Comparison of ENCODE assay signal across 21 cellular contexts in the genomic region with DNA sequence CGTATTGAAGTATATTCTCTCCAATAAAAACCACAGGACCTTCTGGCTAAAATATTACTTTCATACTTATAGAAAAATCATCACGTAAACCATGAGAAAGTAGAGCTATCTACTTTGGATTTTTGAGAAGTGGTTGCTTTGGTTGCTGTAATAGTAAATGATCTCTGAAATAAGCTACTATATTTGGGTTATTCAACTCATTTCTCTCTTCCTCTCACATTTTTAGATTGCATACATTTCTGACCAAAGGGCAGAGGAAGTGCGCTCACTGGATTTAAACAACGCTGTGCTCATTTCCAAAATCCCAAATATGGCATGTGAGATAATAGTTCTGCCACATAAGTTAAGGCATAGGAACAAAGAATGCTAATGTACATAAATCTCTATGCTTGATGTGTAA.
DNase-seq lines count a peak whose midpoint lies in the region; ATAC-seq, FAIRE-seq and TF ChIP-seq lines count a peak whose summit lies in the region.
"Had no signal": no experiment of that assay in that cellular context is flagged by ENCODE, and none has a peak within 500 bp of the region (broad histone marks: within the 10 kb centered on the region; RNA-seq: fewer than 3 reads in every experiment).

No MANE protein-coding gene starts in this region.

- BruUV-seq in GM12878 (replicated peaks; lab: Mats Ljungman, UMichigan) = no TSS peak

- no peaks in the 10 kb centered on the region for H3K4me1 Mint-ChIP-seq in GM23338
- H3K4me1 Mint-ChIP-seq: CD4-positive, alpha-beta memory T cell; H9 had no signal

- H3K4me3 ChIP-seq in GM23338 = no peak overlapping the region
- H3K4me3 ChIP-seq in GM12878 = no peak overlapping the region
- H3K4me3 ChIP-seq: K562 had no signal

- POLR2A ChIA-PET in GM12878 (lab: Charles Lee) = no interaction called here

- SMC1A ChIA-PET in GM12878 (lab: Charles Lee; ENCODE audit: uncharacterized antibody, unreplicated experiment) = no interaction called here

- in situ Hi-C loops in GM12878 (cut with MboI) = no loop called here

- H3K79me2 ChIP-seq in GM23338 (replicated peaks; ENCODE audit: insufficient read depth) = no peaks in the 10 kb centered on the region
- no peaks in the 10 kb centered on the region for H3K79me2 ChIP-seq in GM12878 (ENCODE audit: control insufficient read depth, insufficient read depth, low read length)

- H3K9me2 ChIP-seq in GM23338 (ENCODE audit: insufficient read depth) = no peaks in the 10 kb centered on the region

- H3K4me3 Mint-ChIP-seq in GM23338 = no peak overlapping the region
- H3K4me3 Mint-ChIP-seq: CD4-positive, alpha-beta memory T cell; H9 had no signal

- H3K36me3 ChIP-seq in GM23338 (ENCODE audit: insufficient read depth) (no peaks in the 10 kb centered on the region), GM12878 (ENCODE audit: control insufficient read depth in 2 of 2, insufficient read depth in 2 of 2, low read length in 1 of 2) (no peaks in the 10 kb centered on the region)
- H3K36me3 ChIP-seq: BE2C had no signal

- CTCF ChIA-PET in GM12878 (lab: Yijun Ruan, JAX) = interaction anchor here (1.2 kb wide), 1 partner anchor 99 kb away, joined by 3 read pairs; no protein-coding TSS in a partner anchor

- ATAC-seq in GM18498 (IDR thresholded peaks at IDR 0.05; ENCODE audit: unreplicated experiment) = peak; percentile 74
- no peak for ATAC-seq in GM23338
- peak; percentile 83 for ATAC-seq in GM12878
- ATAC-seq in GM21515 (IDR thresholded peaks at IDR 0.05; ENCODE audit: unreplicated experiment) = no peak
- ATAC-seq: K562 had no signal

- H3K27ac ChIP-seq in GM23338 (ENCODE audit: low read depth) = no peak overlapping the region
- no peak overlapping the region for H3K27ac ChIP-seq in GM12878 (ENCODE audit: control insufficient read depth, insufficient read depth)
- H3K27ac ChIP-seq: C4-2B had no signal

- H3K9me3 ChIP-seq in GM12878 (replicated peaks; ENCODE audit: control insufficient read depth, insufficient read depth, low read length) = no peaks in the 10 kb centered on the region
- H3K9me3 ChIP-seq: BE2C had no signal

- H3K36me3 Mint-ChIP-seq in GM23338 (ENCODE audit: low read depth) = no peaks in the 10 kb centered on the region
- H3K36me3 Mint-ChIP-seq: CD4-positive, alpha-beta memory T cell had no signal

- H4K20me1 ChIP-seq in GM23338 (replicated peaks; ENCODE audit: insufficient read depth) = no peaks in the 10 kb centered on the region
- no peaks in the 10 kb centered on the region for H4K20me1 ChIP-seq in GM12878 (ENCODE audit: control insufficient read depth, insufficient read depth)

- TF ChIP-seq POLR2A in GM12878 (IDR thresholded peaks at IDR 0.05; ENCODE audit: low read depth, low read length) = no peak

- TF ChIP-seq EP300 in GM12878 (IDR thresholded peaks at IDR 0.05; ENCODE audit: borderline replicate concordance in 1 of 2, control insufficient read depth in 1 of 2, low read depth in 2 of 2, low read length in 2 of 2) = no peak

- H3F3A ChIP-seq in GM23338 (replicated peaks; ENCODE audit: low read depth) = no peaks in the 10 kb centered on the region

- H3K9me3 Mint-ChIP-seq in GM23338 = no peaks in the 10 kb centered on the region

- no peak overlapping the region for H3K9ac ChIP-seq in GM12878 (ENCODE audit: control insufficient read depth, insufficient read depth, low read length)

- 1% methylated on average over 4 of the region's 4 CpGs for WGBS in GM12878 (ENCODE audit: insufficient coverage, insufficient replicate concordance, low lambda C conversion rate, missing lambda C conversion rate)

- H3K4me2 ChIP-seq in GM23338 = no peak overlapping the region
- no peak overlapping the region for H3K4me2 ChIP-seq in GM12878 (ENCODE audit: control insufficient read depth, insufficient read depth)

- peak overlapping the region; percentile 44; the same call in 1 of the 2 replicates for H3K27ac Mint-ChIP-seq in GM23338
- H3K27ac Mint-ChIP-seq: CD4-positive, alpha-beta memory T cell; H9 had no signal

- H3K27me3 Mint-ChIP-seq in GM23338 (ENCODE audit: insufficient read depth, low read depth, poor library complexity) = no peaks in the 10 kb centered on the region
- H3K27me3 Mint-ChIP-seq: CD4-positive, alpha-beta memory T cell had no signal

- no peaks in the 10 kb centered on the region for H3K27me3 ChIP-seq in GM23338 (ENCODE audit: insufficient read depth)
- H3K27me3 ChIP-seq in GM12878 (replicated peaks in 1 of 2; ENCODE audit: control insufficient read depth in 2 of 2, insufficient read depth in 2 of 2, low read length in 1 of 2) = no peaks in the 10 kb centered on the region
- H3K27me3 ChIP-seq: BE2C had no signal

- intact Hi-C loops in GM12878 (cut with micrococcal nuclease; ENCODE audit: unreplicated experiment) = no loop called here

- H3K4me1 ChIP-seq in GM23338 (ENCODE audit: insufficient read depth) (no peaks in the 10 kb centered on the region), GM12878 (ENCODE audit: control insufficient read depth, insufficient read depth, low read length) (no peaks in the 10 kb centered on the region)
- H3K4me1 ChIP-seq: BE2C had no signal

- H2AFZ ChIP-seq in GM23338 (no peak overlapping the region), GM12878 (ENCODE audit: control insufficient read depth, low read depth, low read length) (no peak overlapping the region)

- RAD21 ChIA-PET in GM12878 (lab: Charles Lee; ENCODE audit: unreplicated experiment) = interaction anchor here (1.2 kb wide), 1 partner anchor 8 kb away, joined by 3 read pairs; no protein-coding TSS in a partner anchor

- TF ChIP-seq RAD21 in GM12878 (IDR thresholded peaks at IDR 0.05; ENCODE audit: insufficient read depth, low read depth, low read length) = no peak

- no peak for FAIRE-seq in GM12878 (lab: Jason Lieb, UNC)
- FAIRE-seq: A204.1, D721Med, G401.6, GM18507, K562 had no signal

- TF ChIP-seq CTCF in GM23338 (conservative IDR thresholded peaks at IDR 0.05; ENCODE audit: low read depth in 2 of 2) (no peak), GM12878 (IDR thresholded peaks at IDR 0.05 in 2 of 3, conservative IDR thresholded peaks at IDR 0.05 in 1 of 3; ENCODE audit: control insufficient read depth in 2 of 3, extremely low read depth in 1 of 3, insufficient read depth in 1 of 3, low read depth in 3 of 3, low read length in 3 of 3) (no peak)

- no peak for DNase-seq in GM23338 (ENCODE audit: low spot score)
- DNase-seq in MV-4-11 (lab: John Stamatoyannopoulos, UW) = peak; percentile 34
- DNase-seq in GM12878 (ENCODE audit: low read depth, low spot score) = no peak
- DNase-seq in AML-193 (lab: John Stamatoyannopoulos, UW) = no peak
- no peak for DNase-seq in COR-L47 (lab: John Stamatoyannopoulos, UW)
- DNase-seq: BE2C; CD4-positive, alpha-beta memory T cell; DMS153; DMS79 treated with DMSO at 0.1 percent for 48 hours; EL; GOT3; H9; Karpas-422 had no signal

TF ChIP-seq in GM23338, 12 proteins besides CTCF, POLR2A, EP300 and RAD21 (continues in another document):
- no peak for TF ChIP-seq ZNF331 (CRISPR knock-in tag; IDR thresholded peaks at IDR 0.05; ENCODE audit: low read depth)
- TF ChIP-seq, protein P1, sequence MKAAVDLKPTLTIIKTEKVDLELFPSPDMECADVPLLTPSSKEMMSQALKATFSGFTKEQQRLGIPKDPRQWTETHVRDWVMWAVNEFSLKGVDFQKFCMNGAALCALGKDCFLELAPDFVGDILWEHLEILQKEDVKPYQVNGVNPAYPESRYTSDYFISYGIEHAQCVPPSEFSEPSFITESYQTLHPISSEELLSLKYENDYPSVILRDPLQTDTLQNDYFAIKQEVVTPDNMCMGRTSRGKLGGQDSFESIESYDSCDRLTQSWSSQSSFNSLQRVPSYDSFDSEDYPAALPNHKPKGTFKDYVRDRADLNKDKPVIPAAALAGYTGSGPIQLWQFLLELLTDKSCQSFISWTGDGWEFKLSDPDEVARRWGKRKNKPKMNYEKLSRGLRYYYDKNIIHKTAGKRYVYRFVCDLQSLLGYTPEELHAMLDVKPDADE (IDR thresholded peaks at IDR 0.05) = no peak
- TF ChIP-seq CREB1 (CRISPR knock-in tag; IDR thresholded peaks at IDR 0.05; ENCODE audit: low read depth) = no peak

TF ChIP-seq in GM12878, 131 proteins besides CTCF, POLR2A, EP300 and RAD21 (continues in another document):
- TF ChIP-seq CBFB (IDR thresholded peaks at IDR 0.05; ENCODE audit: low read depth) = no peak
- TF ChIP-seq CREM (IDR thresholded peaks at IDR 0.05; ENCODE audit: low read depth) = 0 out of 2 replicates have a peak, but pooled peaks have one; percentile 28
- TF ChIP-seq POU2F2 (IDR thresholded peaks at IDR 0.05; ENCODE audit: borderline replicate concordance, low read depth, low read length) = no peak
- TF ChIP-seq SRF (IDR thresholded peaks at IDR 0.05; ENCODE audit: low read depth in 2 of 2, low read length in 2 of 2) = peak in 1 of 2 experiments; percentile 37; a peak in 1 of 4 replicates
- TF ChIP-seq, protein P2, sequence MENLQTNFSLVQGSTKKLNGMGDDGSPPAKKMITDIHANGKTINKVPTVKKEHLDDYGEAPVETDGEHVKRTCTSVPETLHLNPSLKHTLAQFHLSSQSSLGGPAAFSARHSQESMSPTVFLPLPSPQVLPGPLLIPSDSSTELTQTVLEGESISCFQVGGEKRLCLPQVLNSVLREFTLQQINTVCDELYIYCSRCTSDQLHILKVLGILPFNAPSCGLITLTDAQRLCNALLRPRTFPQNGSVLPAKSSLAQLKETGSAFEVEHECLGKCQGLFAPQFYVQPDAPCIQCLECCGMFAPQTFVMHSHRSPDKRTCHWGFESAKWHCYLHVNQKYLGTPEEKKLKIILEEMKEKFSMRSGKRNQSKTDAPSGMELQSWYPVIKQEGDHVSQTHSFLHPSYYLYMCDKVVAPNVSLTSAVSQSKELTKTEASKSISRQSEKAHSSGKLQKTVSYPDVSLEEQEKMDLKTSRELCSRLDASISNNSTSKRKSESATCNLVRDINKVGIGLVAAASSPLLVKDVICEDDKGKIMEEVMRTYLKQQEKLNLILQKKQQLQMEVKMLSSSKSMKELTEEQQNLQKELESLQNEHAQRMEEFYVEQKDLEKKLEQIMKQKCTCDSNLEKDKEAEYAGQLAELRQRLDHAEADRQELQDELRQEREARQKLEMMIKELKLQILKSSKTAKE (IDR thresholded peaks at IDR 0.05; ENCODE audit: low read depth, poor library complexity, severe bottlenecking) = no peak
- TF ChIP-seq ZBED1 (IDR thresholded peaks at IDR 0.05; ENCODE audit: borderline replicate concordance) = no peak
- TF ChIP-seq IKZF1 (conservative IDR thresholded peaks at IDR 0.05) = peak; percentile 32; the same call in 1 of the 2 replicates
- TF ChIP-seq FOXM1 (IDR thresholded peaks at IDR 0.05; ENCODE audit: low read depth, low read length) = peak; percentile 36; the same call in 1 of the 2 replicates
- peak; percentile 42; the same call in 1 of the 2 replicates for TF ChIP-seq RUNX3 (IDR thresholded peaks at IDR 0.05; ENCODE audit: low read length)
- peak; percentile 74 for TF ChIP-seq MEF2B (IDR thresholded peaks at IDR 0.05; ENCODE audit: partially characterized antibody, poor library complexity, severe bottlenecking)
- TF ChIP-seq RAD51 (IDR thresholded peaks at IDR 0.05) = no peak
- no peak for TF ChIP-seq HDAC6 (IDR thresholded peaks at IDR 0.05; ENCODE audit: unreplicated experiment)
- TF ChIP-seq BHLHE40 (IDR thresholded peaks at IDR 0.05; ENCODE audit: borderline replicate concordance in 1 of 2, low read depth in 2 of 2, low read length in 1 of 2) = peak in 1 of 2 experiments; percentile 6; a peak in 1 of 4 replicates
- no peak for TF ChIP-seq ZNF384 (IDR thresholded peaks at IDR 0.05; ENCODE audit: borderline replicate concordance, low read depth, low read length)

Comparison
In these comparisons a context has a peak if more than half of its experiments do, and no peak if none do; other contexts are left out.
1. ATAC-seq: peak in GM18498 (single experiment) and GM12878 (single experiment); none in GM23338 (single experiment) and GM21515 (single experiment).